Comparison of ENCODE assay signal across 8 cellular contexts in the genomic region with DNA sequence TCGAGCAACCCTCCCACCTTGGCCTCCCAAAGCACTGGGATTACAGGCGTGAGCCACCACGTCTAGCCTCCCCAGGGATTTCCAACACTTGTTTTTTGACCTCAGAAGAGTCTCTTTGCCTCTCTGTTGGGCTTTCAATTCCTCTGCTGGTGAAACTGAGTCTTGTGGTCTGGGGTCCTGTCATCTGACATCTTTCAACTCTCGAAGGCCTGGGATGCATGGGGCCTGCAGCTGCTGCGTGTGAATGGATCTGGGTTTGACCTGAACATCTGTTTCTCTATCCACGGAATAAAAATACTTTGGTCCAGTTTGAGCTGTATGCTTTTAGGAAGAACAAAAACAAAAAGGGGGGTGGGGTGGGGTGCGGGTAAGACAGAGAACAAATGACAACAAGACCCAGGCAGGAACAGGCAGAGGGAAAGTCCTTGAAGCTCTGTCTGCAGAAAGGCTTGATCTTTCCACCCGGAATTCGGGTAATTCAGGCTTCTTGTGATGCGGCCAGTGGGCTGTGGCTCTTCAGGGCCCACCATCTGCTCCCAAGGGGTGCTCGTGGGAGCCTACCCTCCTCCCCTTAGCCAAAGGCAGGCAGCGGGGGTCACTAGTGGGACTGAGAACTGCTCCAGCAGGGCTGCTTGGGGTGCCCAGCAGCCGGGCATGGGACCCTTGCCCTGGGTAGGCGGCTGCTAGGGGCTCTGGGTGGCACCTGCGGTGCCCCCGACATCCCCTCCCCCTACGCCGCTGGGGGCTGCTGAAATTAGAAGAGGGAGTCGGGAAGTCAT.
DNase-seq lines count a peak whose midpoint lies in the region; ATAC-seq and TF ChIP-seq lines count a peak whose summit lies in the region.

No MANE protein-coding gene starts in this region.

- peaks cover 41% of the 10 kb centered on the region for H3K27me3 Mint-ChIP-seq in nephron progenitor cell (ENCODE audit: low read depth, poor library complexity)

- H3K27me3 ChIP-seq in BE2C: no peaks in the 10 kb centered on the region

- H3K9me3 Mint-ChIP-seq in nephron progenitor cell: no peaks in the 10 kb centered on the region

- no peaks in the 10 kb centered on the region for H3K36me3 Mint-ChIP-seq in nephron progenitor cell (ENCODE audit: low read depth)

- H3K4me3 ChIP-seq in BE2C (ENCODE audit: low read depth, low read length): no peak overlapping the region

- no peaks in the 10 kb centered on the region for H3K4me1 ChIP-seq in BE2C

- H3K4me3 Mint-ChIP-seq in nephron progenitor cell: peak overlapping the region; percentile 72

- no peak overlapping the region for H3K27ac Mint-ChIP-seq in nephron progenitor cell

- H3K36me3 ChIP-seq in BE2C: no peaks in the 10 kb centered on the region

- H3K9me3 ChIP-seq in BE2C: no peaks in the 10 kb centered on the region

- no peak for TF ChIP-seq CTCF in nephron progenitor cell (IDR thresholded peaks at IDR 0.05)
- TF ChIP-seq CTCF in BE2C (IDR thresholded peaks at IDR 0.05; ENCODE audit: low read depth, low read length): no peak

- H3K4me1 Mint-ChIP-seq in nephron progenitor cell: peaks cover 38% of the 10 kb centered on the region

- peak; percentile 34 for DNase-seq in activated naive CD8-positive, alpha-beta T cell treated with anti-CD3 and anti-CD28 coated beads, Interleukin-2, amount 50 U/mL, for 16 hours (ENCODE audit: low read depth, low spot score)
- DNase-seq in nephron progenitor cell (no peak), NCI-H2107 treated with DMSO at 0.1 percent for 48 hours (lab: John Stamatoyannopoulos, UW; ENCODE audit: unreplicated experiment) (no peak), GDM1 (lab: John Stamatoyannopoulos, UW) (no peak), BE2C (no peak), AG08396 (ENCODE audit: low spot score) (no peak)

- ATAC-seq in GM18502 (IDR thresholded peaks at IDR 0.05; ENCODE audit: poor library complexity, unreplicated experiment) (peak; percentile 20), HG02759 (IDR thresholded peaks at IDR 0.05; ENCODE audit: unreplicated experiment) (peak; percentile 22)
